ENCODE assay signal across 26 cellular contexts in genomic region chr10:35226507-35226906, GRCh38.
"Had no signal": no experiment of that assay in that cellular context is flagged by ENCODE, and none has a peak within 500 bp of the region (broad histone marks: within the 10 kb centered on the region; RNA-seq: fewer than 3 reads in every experiment).

No MANE protein-coding gene starts in this region.

- H3K27ac Mint-ChIP-seq: activated CD4-positive, alpha-beta T cell treated with anti-CD3 and anti-CD28 coated beads, Interleukin-2, amount 10 ng/mL, durations not matched to agents 7 days and 5 days; activated CD8-positive, alpha-beta T cell treated with anti-CD3 and anti-CD28 coated beads for 36 hours; activated T-helper 1 cell treated with anti-CD3 and anti-CD28 coated beads, Interleukin-12 subunit alpha, Interleukin-12 subunit beta, Interleukin-2, Interleukin-4 antibody, amounts not matched to agents 30 ng/mL and 10 ng/mL and 1 ng/mL, durations not matched to agents 14 hours and 24 hours and 36 hours; natural killer cell; T-helper 17 cell had no signal

- H3K4me3 Mint-ChIP-seq: activated CD4-positive, alpha-beta T cell treated with anti-CD3 and anti-CD28 coated beads, Interleukin-2, amount 10 ng/mL, durations not matched to agents 7 days and 5 days; activated CD8-positive, alpha-beta T cell treated with anti-CD3 and anti-CD28 coated beads for 36 hours; activated T-helper 1 cell treated with anti-CD3 and anti-CD28 coated beads, Interleukin-12 subunit alpha, Interleukin-12 subunit beta, Interleukin-2, Interleukin-4 antibody, amounts not matched to agents 30 ng/mL and 10 ng/mL and 1 ng/mL, durations not matched to agents 14 hours and 24 hours and 36 hours; effector memory CD8-positive, alpha-beta T cell; natural killer cell; neural progenitor cell; T-helper 17 cell had no signal

- H3K27me3 Mint-ChIP-seq: activated CD4-positive, alpha-beta T cell treated with anti-CD3 and anti-CD28 coated beads, Interleukin-2, amount 10 ng/mL, durations not matched to agents 7 days and 5 days; activated CD8-positive, alpha-beta T cell treated with anti-CD3 and anti-CD28 coated beads for 36 hours; effector memory CD8-positive, alpha-beta T cell; T-helper 17 cell had no signal

- H3K27me3 ChIP-seq: brain microvascular endothelial cell, dorsolateral prefrontal cortex, gastrocnemius medialis, neural progenitor cell, transverse colon had no signal

- H3K36me3 ChIP-seq: brain microvascular endothelial cell, gastrocnemius medialis, left ventricle myocardium inferior, neural progenitor cell, transverse colon had no signal

- H3K9me3 ChIP-seq: gastrocnemius medialis, left ventricle myocardium inferior, transverse colon had no signal

- ATAC-seq: activated CD8-positive, alpha-beta T cell treated with anti-CD3 and anti-CD28 coated beads for 36 hours; effector memory CD8-positive, alpha-beta T cell; gastrocnemius medialis; natural killer cell; right cardiac atrium; T-helper 17 cell had no signal

- H3K4me1 Mint-ChIP-seq: activated CD4-positive, alpha-beta T cell treated with anti-CD3 and anti-CD28 coated beads, Interleukin-2, amount 10 ng/mL, durations not matched to agents 7 days and 5 days had no signal

- H3K4me3 ChIP-seq: coronary artery, dorsolateral prefrontal cortex, gastrocnemius medialis, left ventricle myocardium inferior, lung, neural progenitor cell, transverse colon had no signal

- H3K9me3 Mint-ChIP-seq: activated CD4-positive, alpha-beta T cell treated with anti-CD3 and anti-CD28 coated beads, Interleukin-2, amount 10 ng/mL, durations not matched to agents 7 days and 5 days; activated CD8-positive, alpha-beta T cell treated with anti-CD3 and anti-CD28 coated beads for 36 hours; effector memory CD8-positive, alpha-beta T cell; natural killer cell had no signal

- DNase-seq: activated CD4-positive, alpha-beta T cell treated with anti-CD3 and anti-CD28 coated beads, Interleukin-2, amount 10 ng/mL, durations not matched to agents 7 days and 5 days; activated CD4-positive, CD25-positive, alpha-beta regulatory T cell treated with anti-CD3 and anti-CD28 coated beads, Interleukin-2, amount 50 U/mL, for 72 hours; activated CD8-positive, alpha-beta T cell treated with anti-CD3 and anti-CD28 coated beads for 36 hours; activated gamma-delta T cell treated with Interleukin-2 at 50 U/mL for 16 hours; activated naive CD4-positive, alpha-beta T cell treated with anti-CD3 and anti-CD28 coated beads, Interleukin-2, amount 50 U/mL, for 16 hours; amniotic stem cell; brain microvascular endothelial cell; dorsolateral prefrontal cortex; effector memory CD8-positive, alpha-beta T cell; erythroblast; gastrocnemius medialis; glutamatergic neuron; left ventricle myocardium inferior; mesendoderm; natural killer cell; posterior cingulate gyrus; right cardiac atrium; stimulated activated CD4-positive, alpha-beta T cell treated with anti-CD3 and anti-CD28 coated beads, Interleukin-15, amount 100 ng/mL, for 24 hours; stimulated activated naive CD4-positive, alpha-beta T cell treated with Interleukin-2 at 50 U/mL for 16 hours; T-helper 17 cell; T1000; transverse colon had no signal

- H3K36me3 Mint-ChIP-seq: natural killer cell, neural progenitor cell had no signal
